In genomic region chr4:165190591-165191212, GRCh38 we compare ENCODE assay signal across 22 cellular contexts. TPM values are rescaled to one million over a fixed set of nuclear protein-coding genes. Genes with fewer than 3 reads are reported as not detected.
A peak's percentile ranks its signal among the peaks of the same experiment; 100 is the strongest.
DNase-seq lines count a peak whose midpoint lies in the region; ATAC-seq and TF ChIP-seq lines count a peak whose summit lies in the region.
"Had no signal": no experiment of that assay in that cellular context is flagged by ENCODE, and none has a peak within 500 bp of the region (broad histone marks: within the 10 kb centered on the region; RNA-seq: fewer than 3 reads in every experiment).

No MANE protein-coding gene starts in this region.

- H3K4me3 ChIP-seq in parathyroid adenoma (ENCODE audit: low read depth, low read length) = no peak overlapping the region
- H3K4me3 ChIP-seq in vagina = no peak overlapping the region
- H3K4me3 ChIP-seq: mucosa of descending colon, psoas muscle, skin epidermis had no signal

- H3K4me1 Mint-ChIP-seq in activated CD4-positive, alpha-beta memory T cell treated with anti-CD3 and anti-CD28 coated beads for 36 hours (ENCODE audit: low read depth) = peaks cover 26% of the 10 kb centered on the region
- peaks cover 17% of the 10 kb centered on the region for H3K4me1 Mint-ChIP-seq in activated CD4-positive, alpha-beta memory T cell treated with anti-CD3 and anti-CD28 coated beads, Interleukin-2, amount 10 ng/mL, durations not matched to agents 7 days and 5 days
- H3K4me1 Mint-ChIP-seq in activated naive CD8-positive, alpha-beta T cell treated with anti-CD3 and anti-CD28 coated beads, Interleukin-2, amount 50 U/mL, for 24 hours = peaks cover 29% of the 10 kb centered on the region
- H3K4me1 Mint-ChIP-seq: central memory CD8-positive, alpha-beta T cell had no signal

- H3K4me1 ChIP-seq in parathyroid adenoma = no peaks in the 10 kb centered on the region
- no peaks in the 10 kb centered on the region for H3K4me1 ChIP-seq in vagina
- H3K4me1 ChIP-seq: psoas muscle had no signal

- H3K9me3 Mint-ChIP-seq in activated CD4-positive, alpha-beta memory T cell treated with anti-CD3 and anti-CD28 coated beads for 36 hours = no peaks in the 10 kb centered on the region
- H3K9me3 Mint-ChIP-seq in activated CD4-positive, alpha-beta memory T cell treated with anti-CD3 and anti-CD28 coated beads, Interleukin-2, amount 10 ng/mL, durations not matched to agents 7 days and 5 days = no peaks in the 10 kb centered on the region
- H3K9me3 Mint-ChIP-seq in activated naive CD8-positive, alpha-beta T cell treated with anti-CD3 and anti-CD28 coated beads, Interleukin-2, amount 50 U/mL, for 24 hours = peaks cover 6% of the 10 kb centered on the region
- H3K9me3 Mint-ChIP-seq: central memory CD8-positive, alpha-beta T cell had no signal

- TF ChIP-seq CTCF in parathyroid adenoma (IDR thresholded peaks at IDR 0.05) (no peak), vagina (IDR thresholded peaks at IDR 0.05) (no peak)

- intact Hi-C loops in activated CD4-positive, alpha-beta memory T cell treated with anti-CD3 and anti-CD28 coated beads for 36 hours (cut with micrococcal nuclease) = loop anchor here (1.0 to 5.0 kb wide), 4 partner anchors 14 to 136 kb away; partner anchors contain the start of gene MSMO1
- intact Hi-C loops in Right ventricle myocardium inferior (cut with DNase I) = no loop called here
- intact Hi-C loops in vagina (cut with DNase I) = no loop called here

- no peaks in the 10 kb centered on the region for H3K36me3 ChIP-seq in parathyroid adenoma (ENCODE audit: control insufficient read depth, insufficient read depth, low read length)
- H3K36me3 ChIP-seq in vagina = no peaks in the 10 kb centered on the region

- no peaks in the 10 kb centered on the region for H3K27me3 Mint-ChIP-seq in activated CD4-positive, alpha-beta memory T cell treated with anti-CD3 and anti-CD28 coated beads for 36 hours
- H3K27me3 Mint-ChIP-seq in activated CD4-positive, alpha-beta memory T cell treated with anti-CD3 and anti-CD28 coated beads, Interleukin-2, amount 10 ng/mL, durations not matched to agents 7 days and 5 days = no peaks in the 10 kb centered on the region
- no peaks in the 10 kb centered on the region for H3K27me3 Mint-ChIP-seq in activated naive CD8-positive, alpha-beta T cell treated with anti-CD3 and anti-CD28 coated beads, Interleukin-2, amount 50 U/mL, for 24 hours
- H3K27me3 Mint-ChIP-seq: central memory CD8-positive, alpha-beta T cell had no signal

- no peak overlapping the region for H3K4me2 ChIP-seq in parathyroid adenoma (ENCODE audit: low read length)

- no peak overlapping the region for H3K9ac ChIP-seq in parathyroid adenoma

- H3K9me3 ChIP-seq in parathyroid adenoma (ENCODE audit: control insufficient read depth, low read length) = no peaks in the 10 kb centered on the region
- no peaks in the 10 kb centered on the region for H3K9me3 ChIP-seq in vagina
- H3K9me3 ChIP-seq: mucosa of descending colon, psoas muscle had no signal

- H3K36me3 Mint-ChIP-seq in activated CD4-positive, alpha-beta memory T cell treated with anti-CD3 and anti-CD28 coated beads for 36 hours = no peaks in the 10 kb centered on the region
- H3K36me3 Mint-ChIP-seq in activated CD4-positive, alpha-beta memory T cell treated with anti-CD3 and anti-CD28 coated beads, Interleukin-2, amount 10 ng/mL, durations not matched to agents 7 days and 5 days (ENCODE audit: low read depth) = no peaks in the 10 kb centered on the region
- H3K36me3 Mint-ChIP-seq in activated naive CD8-positive, alpha-beta T cell treated with anti-CD3 and anti-CD28 coated beads, Interleukin-2, amount 50 U/mL, for 24 hours (ENCODE audit: low read depth) = no peaks in the 10 kb centered on the region

- peak; percentile 63 for DNase-seq in activated CD4-positive, alpha-beta memory T cell treated with anti-CD3 and anti-CD28 coated beads for 36 hours
- no peak for DNase-seq in activated CD4-positive, alpha-beta memory T cell treated with anti-CD3 and anti-CD28 coated beads, Interleukin-2, amount 10 ng/mL, durations not matched to agents 7 days and 5 days
- DNase-seq in HEK293T (ENCODE audit: extremely low spot score) (no peak), Right ventricle myocardium inferior (ENCODE audit: missing footprints) (no peak), vagina (ENCODE audit: extremely low spot score in 2 of 2) (no peak)
- no peak for DNase-seq in activated naive CD8-positive, alpha-beta T cell treated with anti-CD3 and anti-CD28 coated beads, Interleukin-2, amount 50 U/mL, for 24 hours
- DNase-seq: aorta; hippocampal formation; IMR-90; mucosa of descending colon; NCI-H1417 treated with DMSO at 0.1 percent for 48 hours; NCI-H510A treated with DMSO at 0.1 percent for 48 hours; NK-92 treated with Interleukin-12 subunit alpha and Interleukin-12 subunit beta, amount 100 ng/mL, for 24 hours; psoas muscle; stimulated activated CD4-positive, alpha-beta T cell treated with anti-CD3 and anti-CD28 coated beads, Interleukin-4, amount 100 ng/mL, for 1 hour; T-helper 9 cell had no signal

- H3K27ac ChIP-seq in parathyroid adenoma (peak overlapping the region; percentile 5), vagina (no peak overlapping the region)
- H3K27ac ChIP-seq: C4-2B, psoas muscle, skin epidermis had no signal

- no peak overlapping the region for H2AFZ ChIP-seq in parathyroid adenoma

- no peaks in the 10 kb centered on the region for H3K27me3 ChIP-seq in parathyroid adenoma (ENCODE audit: control insufficient read depth, insufficient read depth, low read length)
- no peaks in the 10 kb centered on the region for H3K27me3 ChIP-seq in vagina

- H3K4me3 Mint-ChIP-seq in activated CD4-positive, alpha-beta memory T cell treated with anti-CD3 and anti-CD28 coated beads for 36 hours = no peak overlapping the region
- no peak overlapping the region for H3K4me3 Mint-ChIP-seq in activated CD4-positive, alpha-beta memory T cell treated with anti-CD3 and anti-CD28 coated beads, Interleukin-2, amount 10 ng/mL, durations not matched to agents 7 days and 5 days
- H3K4me3 Mint-ChIP-seq in activated naive CD8-positive, alpha-beta T cell treated with anti-CD3 and anti-CD28 coated beads, Interleukin-2, amount 50 U/mL, for 24 hours = no peak overlapping the region
- H3K4me3 Mint-ChIP-seq: central memory CD8-positive, alpha-beta T cell had no signal

- CTCF ChIA-PET in activated CD4-positive, alpha-beta memory T cell treated with anti-CD3 and anti-CD28 coated beads for 36 hours (lab: Charles Lee) = interaction anchor here (0.7 to 1.4 kb wide), 3 partner anchors 24 to 78 kb away, joined by 3 to 4 read pairs (median 3); partner anchors contain the start of gene TMEM192
- CTCF ChIA-PET in activated CD4-positive, alpha-beta memory T cell treated with anti-CD3 and anti-CD28 coated beads, Interleukin-2, amount 10 ng/mL, durations not matched to agents 7 days and 5 days (lab: Charles Lee) = no interaction called here
- CTCF ChIA-PET in HEK293T (lab: Yijun Ruan, JAX) = no interaction called here

- H3K27ac Mint-ChIP-seq in activated CD4-positive, alpha-beta memory T cell treated with anti-CD3 and anti-CD28 coated beads for 36 hours = peak overlapping the region; percentile 58
- H3K27ac Mint-ChIP-seq in activated CD4-positive, alpha-beta memory T cell treated with anti-CD3 and anti-CD28 coated beads, Interleukin-2, amount 10 ng/mL, durations not matched to agents 7 days and 5 days = no peak overlapping the region
- H3K27ac Mint-ChIP-seq in activated naive CD8-positive, alpha-beta T cell treated with anti-CD3 and anti-CD28 coated beads, Interleukin-2, amount 50 U/mL, for 24 hours = peak overlapping the region; percentile 5

- POLR2A ChIA-PET in activated CD4-positive, alpha-beta memory T cell treated with anti-CD3 and anti-CD28 coated beads for 36 hours (lab: Charles Lee) = interaction anchor here (0.6 to 1.6 kb wide), 2 partner anchors 18 to 137 kb away, joined by 3 to 7 read pairs; partner anchors contain the start of gene MSMO1
- POLR2A ChIA-PET in activated CD4-positive, alpha-beta memory T cell treated with anti-CD3 and anti-CD28 coated beads, Interleukin-2, amount 10 ng/mL, durations not matched to agents 7 days and 5 days (lab: Charles Lee) = no interaction called here
- POLR2A ChIA-PET in HEK293T (lab: Yijun Ruan, JAX) = no interaction called here

- peak; percentile 91 for ATAC-seq in activated naive CD8-positive, alpha-beta T cell treated with anti-CD3 and anti-CD28 coated beads, Interleukin-2, amount 50 U/mL, for 24 hours
- no peak for ATAC-seq in Right ventricle myocardium inferior
- no peak for ATAC-seq in HG02981 (IDR thresholded peaks at IDR 0.05; ENCODE audit: unreplicated experiment)
- ATAC-seq: mucosa of descending colon, Panc1, psoas muscle had no signal

- no peaks in the 10 kb centered on the region for H3K79me2 ChIP-seq in parathyroid adenoma

- TF ChIP-seq POLR2A in vagina (IDR thresholded peaks at IDR 0.05) = no peak

TF ChIP-seq in HEK293T, 16 proteins besides CTCF, POLR2A, EP300 and RAD21:
- 0 out of 2 replicates have a peak, but pooled peaks have one; percentile 7 for TF ChIP-seq PKNOX1 (IDR thresholded peaks at IDR 0.05)
- no peak for TF ChIP-seq ARNT (IDR thresholded peaks at IDR 0.05)

RNA-seq across cellular contexts. Expression of gene KLHL2, which starts 16.7 kb away (rescaled TPM):
- 10 to 100 TPM; 25.0 to 26.0 TPM for total RNA-seq in activated CD4-positive, alpha-beta memory T cell treated with anti-CD3 and anti-CD28 coated beads for 36 hours
- total RNA-seq in activated CD4-positive, alpha-beta memory T cell treated with anti-CD3 and anti-CD28 coated beads, Interleukin-2, amount 10 ng/mL, durations not matched to agents 7 days and 5 days = 10 to 100 TPM; 27.4 to 28.6 TPM
- 10.6 TPM for total RNA-seq in Right ventricle myocardium inferior
- total RNA-seq in vagina = 29.5 TPM
